34 cellular contexts compared by ENCODE assay signal in the genomic region with DNA sequence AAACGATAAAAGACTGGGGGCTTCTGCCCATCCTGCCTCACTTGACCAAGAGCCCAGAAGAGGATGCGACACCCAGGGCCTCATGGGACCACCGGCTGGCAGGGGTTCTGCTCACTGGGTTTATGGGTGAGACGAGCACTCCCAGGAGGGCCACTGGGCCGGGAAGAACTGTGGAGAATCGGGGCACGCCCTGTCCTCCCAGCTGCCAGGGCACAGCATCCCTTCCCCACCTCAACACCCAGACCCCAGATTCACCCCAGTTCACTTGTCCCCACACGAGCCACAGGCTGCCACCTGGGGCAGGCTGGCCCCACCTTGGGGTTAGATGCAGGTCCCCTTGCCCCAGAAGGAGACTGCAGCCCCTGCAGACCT. TPM values are rescaled to one million over a fixed set of nuclear protein-coding genes. Genes with fewer than 3 reads are reported as not detected.
"Had no signal": no experiment of that assay in that cellular context is flagged by ENCODE, and none has a peak within 500 bp of the region (broad histone marks: within the 10 kb centered on the region; RNA-seq: fewer than 3 reads in every experiment).

No MANE protein-coding gene starts in this region.

- ATAC-seq: activated naive CD8-positive, alpha-beta T cell treated with anti-CD3 and anti-CD28 coated beads, Interleukin-2, amount 50 U/mL, for 24 hours; gastroesophageal sphincter; left lung; mucosa of descending colon; right cardiac atrium; stimulated activated effector memory CD8-positive, alpha-beta T cell treated with anti-CD3 and anti-CD28 coated beads, Interleukin-12 subunit alpha, Interleukin-12 subunit beta, amount 100 ng/mL, for 72 hours; WTC11 had no signal

- H2AFZ ChIP-seq: parathyroid adenoma had no signal

- DNase-seq: activated CD4-positive, alpha-beta T cell treated with anti-CD3 and anti-CD28 coated beads for 4 hours; activated CD4-positive, alpha-beta T cell treated with anti-CD3 and anti-CD28 coated beads, Interleukin-2, amount 50 U/mL, for 4 hours; activated naive CD8-positive, alpha-beta T cell treated with anti-CD3 and anti-CD28 coated beads, Interleukin-2, amount 50 U/mL, for 24 hours; amygdala; caudate nucleus; hypothalamus; immature natural killer cell; mucosa of descending colon; stimulated activated CD4-positive, alpha-beta T cell treated with anti-CD3 and anti-CD28 coated beads, Interleukin-4, amount 100 ng/mL, for 24 hours; substantia nigra; SW 1271; T1000 had no signal

- H3K9me3 Mint-ChIP-seq: activated naive CD4-positive, alpha-beta T cell treated with anti-CD3 and anti-CD28 coated beads, Interleukin-2, amount 50 U/mL, for 24 hours; activated naive CD8-positive, alpha-beta T cell treated with anti-CD3 and anti-CD28 coated beads, Interleukin-2, amount 50 U/mL, for 24 hours; activated T-helper 1 cell treated with anti-CD3 and anti-CD28 coated beads, Interleukin-12 subunit alpha, Interleukin-12 subunit beta, Interleukin-2, Interleukin-4 antibody, amounts not matched to agents 30 ng/mL and 10 ng/mL and 1 ng/mL, durations not matched to agents 14 hours and 24 hours and 36 hours; immature natural killer cell; nephron; stimulated activated effector memory CD8-positive, alpha-beta T cell treated with anti-CD3 and anti-CD28 coated beads, Interleukin-12 subunit alpha, Interleukin-12 subunit beta, amount 100 ng/mL, for 72 hours; stimulated activated naive CD8-positive, alpha-beta T cell treated with anti-CD3 and anti-CD28 coated beads, Interleukin-15, Interleukin-2, amounts not matched to agents 100 ng/mL and 50 ng/mL, for 24 hours; T-helper 1 cell treated with Interleukin-12 subunit alpha and Interleukin-12 subunit beta and Interleukin-4 antibody, amounts not matched to agents 30 μg/mL and 1 μg/mL, for 36 hours; type B pancreatic cell had no signal

- H3K4me3 ChIP-seq: gastroesophageal sphincter, left lung, lung, mucosa of descending colon, SK-N-MC, vagina had no signal

- H3K4me1 ChIP-seq: left lung, parathyroid adenoma had no signal

- H3K27ac ChIP-seq: gastroesophageal sphincter, left lung, parathyroid adenoma, SK-N-MC, vagina had no signal

- H3K27me3 Mint-ChIP-seq: activated naive CD4-positive, alpha-beta T cell treated with anti-CD3 and anti-CD28 coated beads, Interleukin-2, amount 50 U/mL, for 24 hours; activated naive CD8-positive, alpha-beta T cell treated with anti-CD3 and anti-CD28 coated beads, Interleukin-2, amount 50 U/mL, for 24 hours had no signal

- H3K36me3 ChIP-seq: gastroesophageal sphincter, left lung, vagina had no signal

- H3K9ac ChIP-seq: parathyroid adenoma had no signal

- FAIRE-seq: endothelial cell of umbilical vein had no signal

- H3K4me3 Mint-ChIP-seq: activated naive CD4-positive, alpha-beta T cell treated with anti-CD3 and anti-CD28 coated beads, Interleukin-2, amount 50 U/mL, for 24 hours; activated naive CD8-positive, alpha-beta T cell treated with anti-CD3 and anti-CD28 coated beads, Interleukin-2, amount 50 U/mL, for 24 hours; activated T-helper 1 cell treated with anti-CD3 and anti-CD28 coated beads, Interleukin-12 subunit alpha, Interleukin-12 subunit beta, Interleukin-2, Interleukin-4 antibody, amounts not matched to agents 30 ng/mL and 10 ng/mL and 1 ng/mL, durations not matched to agents 14 hours and 24 hours and 36 hours; immature natural killer cell; nephron; stimulated activated effector memory CD8-positive, alpha-beta T cell treated with anti-CD3 and anti-CD28 coated beads, Interleukin-12 subunit alpha, Interleukin-12 subunit beta, amount 100 ng/mL, for 72 hours; stimulated activated naive CD8-positive, alpha-beta T cell treated with anti-CD3 and anti-CD28 coated beads, Interleukin-15, Interleukin-2, amounts not matched to agents 100 ng/mL and 50 ng/mL, for 24 hours; T-helper 1 cell treated with Interleukin-12 subunit alpha and Interleukin-12 subunit beta and Interleukin-4 antibody, amounts not matched to agents 30 μg/mL and 1 μg/mL, for 36 hours; type B pancreatic cell; WTC11 had no signal

- H3K4me1 Mint-ChIP-seq: activated naive CD4-positive, alpha-beta T cell treated with anti-CD3 and anti-CD28 coated beads, Interleukin-2, amount 50 U/mL, for 24 hours; activated naive CD8-positive, alpha-beta T cell treated with anti-CD3 and anti-CD28 coated beads, Interleukin-2, amount 50 U/mL, for 24 hours; immature natural killer cell had no signal

- H3K27ac Mint-ChIP-seq: activated naive CD4-positive, alpha-beta T cell treated with anti-CD3 and anti-CD28 coated beads, Interleukin-2, amount 50 U/mL, for 24 hours; activated naive CD8-positive, alpha-beta T cell treated with anti-CD3 and anti-CD28 coated beads, Interleukin-2, amount 50 U/mL, for 24 hours; activated T-helper 1 cell treated with anti-CD3 and anti-CD28 coated beads, Interleukin-12 subunit alpha, Interleukin-12 subunit beta, Interleukin-2, Interleukin-4 antibody, amounts not matched to agents 30 ng/mL and 10 ng/mL and 1 ng/mL, durations not matched to agents 14 hours and 24 hours and 36 hours; immature natural killer cell; nephron; stimulated activated effector memory CD8-positive, alpha-beta T cell treated with anti-CD3 and anti-CD28 coated beads, Interleukin-12 subunit alpha, Interleukin-12 subunit beta, amount 100 ng/mL, for 72 hours; stimulated activated naive CD8-positive, alpha-beta T cell treated with anti-CD3 and anti-CD28 coated beads, Interleukin-15, Interleukin-2, amounts not matched to agents 100 ng/mL and 50 ng/mL, for 24 hours; T-helper 1 cell treated with Interleukin-12 subunit alpha and Interleukin-12 subunit beta and Interleukin-4 antibody, amounts not matched to agents 30 μg/mL and 1 μg/mL, for 36 hours; type B pancreatic cell; WTC11 had no signal

- H3K36me3 Mint-ChIP-seq: activated naive CD4-positive, alpha-beta T cell treated with anti-CD3 and anti-CD28 coated beads, Interleukin-2, amount 50 U/mL, for 24 hours; immature natural killer cell; stimulated activated effector memory CD8-positive, alpha-beta T cell treated with anti-CD3 and anti-CD28 coated beads, Interleukin-12 subunit alpha, Interleukin-12 subunit beta, amount 100 ng/mL, for 72 hours; type B pancreatic cell had no signal

- H3K27me3 ChIP-seq: vagina had no signal

- H3K9me3 ChIP-seq: gastroesophageal sphincter, left lung, mucosa of descending colon, vagina had no signal

RNA-seq across cellular contexts. Expression of a gene that starts 4.7 kb away (rescaled TPM):
- total RNA-seq: activated T-helper 1 cell treated with anti-CD3 and anti-CD28 coated beads, Interleukin-12 subunit alpha, Interleukin-12 subunit beta, Interleukin-2, Interleukin-4 antibody, amounts not matched to agents 30 ng/mL and 10 ng/mL and 1 ng/mL, durations not matched to agents 14 hours and 24 hours and 36 hours; endothelial cell of umbilical vein had no signal
- polyA plus RNA-seq: immature natural killer cell had no signal

RNA-seq across cellular contexts. Expression of a gene that starts 12.4 kb away (rescaled TPM):
- total RNA-seq: activated T-helper 1 cell treated with anti-CD3 and anti-CD28 coated beads, Interleukin-12 subunit alpha, Interleukin-12 subunit beta, Interleukin-2, Interleukin-4 antibody, amounts not matched to agents 30 ng/mL and 10 ng/mL and 1 ng/mL, durations not matched to agents 14 hours and 24 hours and 36 hours; endothelial cell of umbilical vein; fibroblast of lung; fibroblast of villous mesenchyme; left lung; vagina had no signal
- polyA plus RNA-seq: endothelial cell of umbilical vein, fibroblast of lung, right cardiac atrium had no signal

RNA-seq across cellular contexts. Expression of a gene that starts 40.5 kb away (rescaled TPM):
- total RNA-seq: activated T-helper 1 cell treated with anti-CD3 and anti-CD28 coated beads, Interleukin-12 subunit alpha, Interleukin-12 subunit beta, Interleukin-2, Interleukin-4 antibody, amounts not matched to agents 30 ng/mL and 10 ng/mL and 1 ng/mL, durations not matched to agents 14 hours and 24 hours and 36 hours; chondrocyte; endothelial cell of umbilical vein; fibroblast of lung; gastroesophageal sphincter; kidney epithelial cell; left lung; lung; mucosa of descending colon; skeletal muscle tissue; vagina; WTC11 had no signal
- polyA plus RNA-seq: endothelial cell of umbilical vein, esophagus, fibroblast of lung, immature natural killer cell, lung had no signal
